In the genomic region with DNA sequence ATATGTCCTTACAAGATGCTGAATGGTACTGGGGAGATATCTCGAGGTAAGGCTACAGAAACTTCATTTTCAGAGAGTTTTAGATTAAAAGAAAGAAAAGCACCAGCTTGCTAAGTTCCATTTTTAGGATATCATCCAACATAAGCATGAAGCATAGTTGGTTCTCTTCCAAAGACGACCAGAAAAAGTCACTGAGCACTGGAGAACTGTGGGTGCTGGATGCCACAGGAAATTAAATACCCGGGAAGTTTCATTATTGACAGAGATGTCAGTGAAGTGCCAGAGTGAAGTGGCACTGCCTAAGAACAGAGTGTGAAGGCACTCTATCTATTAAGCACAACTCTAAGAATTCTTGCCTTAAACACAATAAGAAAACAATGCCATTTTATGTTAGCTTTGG, we compare ENCODE assay signal across 1 cellular context.
TF ChIP-seq lines count a peak whose summit lies in the region.

No MANE protein-coding gene starts in this region.

TF ChIP-seq in SK-N-SH, 30 proteins besides CTCF, POLR2A, EP300 and RAD21 (continued from another document):
- TF ChIP-seq, protein P1, sequence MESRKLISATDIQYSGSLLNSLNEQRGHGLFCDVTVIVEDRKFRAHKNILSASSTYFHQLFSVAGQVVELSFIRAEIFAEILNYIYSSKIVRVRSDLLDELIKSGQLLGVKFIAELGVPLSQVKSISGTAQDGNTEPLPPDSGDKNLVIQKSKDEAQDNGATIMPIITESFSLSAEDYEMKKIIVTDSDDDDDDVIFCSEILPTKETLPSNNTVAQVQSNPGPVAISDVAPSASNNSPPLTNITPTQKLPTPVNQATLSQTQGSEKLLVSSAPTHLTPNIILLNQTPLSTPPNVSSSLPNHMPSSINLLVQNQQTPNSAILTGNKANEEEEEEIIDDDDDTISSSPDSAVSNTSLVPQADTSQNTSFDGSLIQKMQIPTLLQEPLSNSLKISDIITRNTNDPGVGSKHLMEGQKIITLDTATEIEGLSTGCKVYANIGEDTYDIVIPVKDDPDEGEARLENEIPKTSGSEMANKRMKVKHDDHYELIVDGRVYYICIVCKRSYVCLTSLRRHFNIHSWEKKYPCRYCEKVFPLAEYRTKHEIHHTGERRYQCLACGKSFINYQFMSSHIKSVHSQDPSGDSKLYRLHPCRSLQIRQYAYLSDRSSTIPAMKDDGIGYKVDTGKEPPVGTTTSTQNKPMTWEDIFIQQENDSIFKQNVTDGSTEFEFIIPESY (IDR thresholded peaks at IDR 0.05; ENCODE audit: borderline replicate concordance, low read depth), result no peak
- no peak for TF ChIP-seq JUND (IDR thresholded peaks at IDR 0.05)
TF ChIP-seq in SK-N-SH: peak in this region for 1.
